Comparison of ENCODE assay signal across 13 cellular contexts in genomic region chr6:56393615-56394612, GRCh38.
"Had no signal": no experiment of that assay in that cellular context is flagged by ENCODE, and none has a peak within 500 bp of the region (broad histone marks: within the 10 kb centered on the region; RNA-seq: fewer than 3 reads in every experiment).

No MANE protein-coding gene starts in this region.

- H3K4me3 ChIP-seq: ascending aorta, left ventricle myocardium inferior, tibial artery had no signal

- H3K4me1 ChIP-seq: ascending aorta, left ventricle myocardium inferior, tibial artery had no signal

- H3K9me3 ChIP-seq: ascending aorta, neutrophil had no signal

- H3K27me3 ChIP-seq: ascending aorta, neutrophil, tibial artery had no signal

- H3K27ac ChIP-seq: ascending aorta, left ventricle myocardium inferior, neutrophil, tibial artery had no signal

- DNase-seq: activated CD4-positive, alpha-beta memory T cell treated with anti-CD3 and anti-CD28 coated beads for 36 hours; activated CD4-positive, alpha-beta T cell treated with anti-CD3 and anti-CD28 coated beads for 1 hour; activated gamma-delta T cell treated with Interleukin-2 at 50 U/mL for 16 hours; activated T-cell treated with anti-CD3 and anti-CD28 coated beads, Interleukin-2, amount 50 U/mL, for 48 hours; foreskin melanocyte; head of caudate nucleus; left ventricle myocardium inferior; mesendoderm; retina; stimulated activated CD4-positive, alpha-beta T cell treated with anti-CD3 and anti-CD28 coated beads, Interleukin-4, amount 100 ng/mL, for 4 hours; tibial artery had no signal

- H3K36me3 ChIP-seq: ascending aorta, left ventricle myocardium inferior, neutrophil, tibial artery had no signal
